14 cellular contexts compared by ENCODE assay signal in genomic region chr2:106223347-106223746, GRCh38.
"Had no signal": no experiment of that assay in that cellular context is flagged by ENCODE, and none has a peak within 500 bp of the region (broad histone marks: within the 10 kb centered on the region; RNA-seq: fewer than 3 reads in every experiment).

No MANE protein-coding gene starts in this region.

- H3K27ac ChIP-seq: heart left ventricle, pancreas had no signal

- H3K27me3 ChIP-seq: heart left ventricle, pancreas had no signal

- H3K9me3 ChIP-seq: mucosa of descending colon, pancreas had no signal

- H3K4me3 ChIP-seq: heart left ventricle, mucosa of descending colon, pancreas, smooth muscle cell had no signal

- H3K27me3 Mint-ChIP-seq: naive thymus-derived CD8-positive, alpha-beta T cell; progenitor cell of endocrine pancreas had no signal

- H3K36me3 ChIP-seq: heart left ventricle, pancreas had no signal

- H3K36me3 Mint-ChIP-seq: naive thymus-derived CD8-positive, alpha-beta T cell had no signal

- H3K9me3 Mint-ChIP-seq: naive thymus-derived CD8-positive, alpha-beta T cell had no signal

- H3K27ac Mint-ChIP-seq: naive thymus-derived CD8-positive, alpha-beta T cell; progenitor cell of endocrine pancreas had no signal

- DNase-seq: effector memory CD4-positive, alpha-beta T cell; heart left ventricle; hypothalamus; left colon; mucosa of descending colon; naive thymus-derived CD8-positive, alpha-beta T cell; nucleus accumbens; pancreas; right cardiac atrium; stimulated activated CD4-positive, alpha-beta T cell treated with anti-CD3 and anti-CD28 coated beads, Interleukin-2, amount 100 ng/mL, for 48 hours; stimulated activated naive CD4-positive, alpha-beta T cell treated with Interleukin-2 at 50 U/mL for 16 hours; trophoblast cell had no signal

- H3K4me1 ChIP-seq: heart left ventricle, pancreas had no signal

- H3K4me3 Mint-ChIP-seq: naive thymus-derived CD8-positive, alpha-beta T cell had no signal

- H3K4me2 ChIP-seq: smooth muscle cell had no signal
